Comparison of ENCODE assay signal across 8 cellular contexts in genomic region chr9:133417541-133418461, GRCh38. TPM values are rescaled to one million over a fixed set of nuclear protein-coding genes. Genes with fewer than 3 reads are reported as not detected.
DNase-seq lines count a peak whose midpoint lies in the region; TF ChIP-seq lines count a peak whose summit lies in the region.

REXO4 (minus strand) TSS chr9:133418010; CDS start chr9:133417844, 166 bp downstream.

- intact Hi-C loops in transverse colon (cut with DNase I; ENCODE audit: low total_unique reads), result no loop called here

- no peak; the same call in 1 of the 2 replicates for TF ChIP-seq CTCF in HEK293 (tag by site-specific recombination; IDR thresholded peaks at IDR 0.05)
- TF ChIP-seq CTCF in NB4 (IDR thresholded peaks at IDR 0.05; ENCODE audit: low read depth, low read length), result no peak
- no peak for TF ChIP-seq CTCF in cardiac muscle cell (IDR thresholded peaks at IDR 0.05; ENCODE audit: low read depth, low read length)
- peak in 1 of 5 experiments; percentile 7 for TF ChIP-seq CTCF in transverse colon (IDR thresholded peaks at IDR 0.05)

- H3K27ac ChIP-seq in HEK293 (ENCODE audit: extremely low read depth, low read depth, low read length) (peak within 1 kb of the TSS; percentile 77), cardiac muscle cell (peak within 1 kb of the TSS; percentile 97), transverse colon (peak within 1 kb of the TSS; percentile 90 to 94 (median 94))

- H3K4me3 ChIP-seq in HEK293 (ENCODE audit: low read depth, low read length) (peak within 1 kb of the TSS; percentile 63), NB4 (ENCODE audit: low read depth, low read length) (peak within 1 kb of the TSS; percentile 99), cardiac muscle cell (peak within 1 kb of the TSS; percentile 88), transverse colon (peak within 1 kb of the TSS; percentile 62 to 99 (median 88))

- POLR2A ChIA-PET in HEK293 (lab: Yijun Ruan, JAX), result interaction anchor here (0.5 to 4.7 kb wide), 5 partner anchors 10 to 53 kb away, joined by 3 to 28 read pairs (median 3); partner anchors contain the start of gene CACFD1

- CTCF ChIA-PET in HEK293 (lab: Yijun Ruan, JAX), result interaction anchor here (0.6 to 3.5 kb wide), 8 partner anchors 9 to 69 kb away, joined by 3 to 20 read pairs (median 5); no protein-coding TSS in a partner anchor

- H3K36me3 ChIP-seq in HEK293 (ENCODE audit: control insufficient read depth in 2 of 2, insufficient read depth in 1 of 2, low read length in 2 of 2) (peaks cover 7 to 40% of the 10 kb centered on the region in 2 experiments), cardiac muscle cell (peaks cover 4% of the 10 kb centered on the region), transverse colon (peaks cover 0 to 14% (median 2%) of the 10 kb centered on the region in 4 donors)

- H3K27me3 ChIP-seq in cardiac muscle cell, result no peaks in the 10 kb centered on the region
- no peaks in the 10 kb centered on the region for H3K27me3 ChIP-seq in transverse colon

- H3K9me3 ChIP-seq in HEK293 (ENCODE audit: control insufficient read depth, insufficient read depth, low read depth, low read length) (no peaks in the 10 kb centered on the region), cardiac muscle cell (ENCODE audit: low read depth) (no peaks in the 10 kb centered on the region), transverse colon (no peaks in the 10 kb centered on the region)

- WGBS in transverse colon (ENCODE audit: low coverage in 1 of 2), 2 donors, result 1% methylated on average over 23 to 67 of the region's 75 CpGs

- peak; percentile 55 for TF ChIP-seq POLR2A in NB4 (IDR thresholded peaks at IDR 0.05; ENCODE audit: extremely low read depth, insufficient read length)
- peak; percentile 54 for TF ChIP-seq POLR2A in transverse colon (IDR thresholded peaks at IDR 0.05)

- H3K4me1 ChIP-seq in HEK293 (ENCODE audit: control insufficient read depth, insufficient read depth, low read length), result no peaks in the 10 kb centered on the region; the same call in 1 of the 2 replicates
- H3K4me1 ChIP-seq in cardiac muscle cell (ENCODE audit: low read depth), result peaks cover 5% of the 10 kb centered on the region
- H3K4me1 ChIP-seq in transverse colon, result peaks cover 0 to 38% (median 27%) of the 10 kb centered on the region in 4 donors

- in situ Hi-C loops in transverse colon (cut with MboI; ENCODE audit: low pct_ligation_motif_present in 1 of 4, low pct_unique_long_range_greater_than_20kb in 1 of 4, low sequenced_read_pairs in 3 of 4), result no loop called here

- DNase-seq in GM04504 (ENCODE audit: low read depth) (peak; percentile 72), NB4 (ENCODE audit: low read depth) (peak; percentile 95), SW 1271 (lab: John Stamatoyannopoulos, UW) (peak; percentile 88 to 91), cardiac muscle cell (ENCODE audit: low read depth in 1 of 2, low spot score in 1 of 2) (peak; percentile 92 to 93), pons (ENCODE audit: low spot score) (peak; percentile 46), transverse colon (peak; percentile 90)
- peak; percentile 70 for DNase-seq in activated naive CD8-positive, alpha-beta T cell treated with anti-CD3 and anti-CD28 coated beads, Interleukin-2, amount 50 U/mL, for 16 hours (ENCODE audit: low read depth, low spot score)

- no peak for TF ChIP-seq EP300 in transverse colon (IDR thresholded peaks at IDR 0.05; ENCODE audit: low read depth)

TF ChIP-seq in HEK293, 187 proteins besides CTCF, POLR2A, EP300 and RAD21 (continues in another document):
- TF ChIP-seq ZFP41 (tag by site-specific recombination; IDR thresholded peaks at IDR 0.05; ENCODE audit: borderline replicate concordance) (no peak), ZSCAN18 (tag by site-specific recombination; IDR thresholded peaks at IDR 0.05) (peak; percentile 87; the same call in 1 of the 2 replicates), ZNF350 (tag by site-specific recombination; IDR thresholded peaks at IDR 0.05) (no peak), ZXDB (tag by site-specific recombination; IDR thresholded peaks at IDR 0.05) (peak; percentile 99), ZNF501 (tag by site-specific recombination; IDR thresholded peaks at IDR 0.05) (peak; percentile 100), ZNF311 (tag by site-specific recombination; IDR thresholded peaks at IDR 0.05; ENCODE audit: borderline replicate concordance) (no peak), ZNF24 (tag by site-specific recombination; IDR thresholded peaks at IDR 0.05) (peak; percentile 95), ZNF114 (tag by site-specific recombination; IDR thresholded peaks at IDR 0.05) (no peak), ZNF169 (tag by site-specific recombination; IDR thresholded peaks at IDR 0.05) (no peak), YY1 (tag by site-specific recombination; IDR thresholded peaks at IDR 0.05) (peak; percentile 88), ZNF548 (tag by site-specific recombination; IDR thresholded peaks at IDR 0.05) (no peak), ZBTB20 (tag by site-specific recombination; IDR thresholded peaks at IDR 0.05) (peak; percentile 81; the same call in 1 of the 2 replicates), ZSCAN16 (tag by site-specific recombination; IDR thresholded peaks at IDR 0.05) (0 out of 2 replicates have a peak, but pooled peaks have one; percentile 27), ZNF398 (tag by site-specific recombination; IDR thresholded peaks at IDR 0.05) (no peak), HOXA7 (CRISPR knock-in tag; IDR thresholded peaks at IDR 0.05; ENCODE audit: borderline replicate concordance) (no peak), ZNF654 (tag by site-specific recombination; IDR thresholded peaks at IDR 0.05; ENCODE audit: low read depth) (no peak), ZBTB17 (tag by site-specific recombination; IDR thresholded peaks at IDR 0.05) (peak; percentile 99), ZNF121 (tag by site-specific recombination; IDR thresholded peaks at IDR 0.05) (peak; percentile 80), ELK4 (IDR thresholded peaks at IDR 0.05; ENCODE audit: borderline replicate concordance, low read depth, low read length) (no peak), BCL11A (tag by site-specific recombination; IDR thresholded peaks at IDR 0.05; ENCODE audit: low read depth) (0 out of 2 replicates have a peak, but pooled peaks have one; percentile 67), ZNF600 (tag by site-specific recombination; IDR thresholded peaks at IDR 0.05) (peak; percentile 90), PRDM1 (tag by site-specific recombination; IDR thresholded peaks at IDR 0.05) (no peak), ZNF843 (tag by site-specific recombination; IDR thresholded peaks at IDR 0.05) (peak; percentile 88)

RNA-seq across cellular contexts. Expression of gene REXO4, which starts in this region (rescaled TPM):
- 35.7 and 50.2 TPM in 2 replicates for total RNA-seq in cardiac muscle cell
- polyA plus RNA-seq in cardiac muscle cell, result 27.1 and 30.1 TPM in 2 replicates
- total RNA-seq in transverse colon, result 10 to 100 TPM; 12.1 to 21.9 (median 16.0) TPM

Comparison
In these comparisons a context has a peak if more than half of its experiments do, and no peak if none do; other contexts are left out.
1. Peak in every context shown above with its lines: DNase-seq, H3K4me3 ChIP-seq and H3K27ac ChIP-seq.